ENCODE assay signal across 18 cellular contexts in the genomic region with DNA sequence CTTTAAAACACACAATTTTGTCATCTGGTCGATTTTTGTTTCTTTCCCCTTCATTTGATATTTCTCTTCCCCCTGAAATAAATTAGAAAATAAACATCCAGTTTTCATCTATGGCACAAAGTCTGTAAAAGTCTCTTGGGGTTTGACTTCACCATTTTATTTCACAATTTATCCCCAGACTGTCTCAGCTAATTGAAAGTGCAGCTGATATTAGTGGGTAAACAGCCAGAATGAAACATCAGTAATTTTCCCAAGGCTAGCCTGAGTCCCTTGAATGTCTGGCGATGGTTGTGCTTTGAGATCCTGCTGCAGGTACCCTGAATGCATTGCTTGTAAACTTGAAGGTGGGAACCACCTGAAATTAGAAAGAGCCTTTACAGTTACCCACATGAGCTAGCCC.
A peak's percentile ranks its signal among the peaks of the same experiment; 100 is the strongest.
DNase-seq lines count a peak whose midpoint lies in the region; ATAC-seq, FAIRE-seq and TF ChIP-seq lines count a peak whose summit lies in the region.
"Had no signal": no experiment of that assay in that cellular context is flagged by ENCODE, and none has a peak within 500 bp of the region (broad histone marks: within the 10 kb centered on the region; RNA-seq: fewer than 3 reads in every experiment).

No MANE protein-coding gene starts in this region.

- H3K27me3 Mint-ChIP-seq in type B pancreatic cell = peaks cover 3% of the 10 kb centered on the region

- H3K9me3 Mint-ChIP-seq in type B pancreatic cell = no peaks in the 10 kb centered on the region
- H3K9me3 Mint-ChIP-seq: CD8-positive, alpha-beta T cell had no signal

- H3K27me3 ChIP-seq in left ventricle myocardium inferior (ENCODE audit: low read depth) (no peaks in the 10 kb centered on the region), endocrine pancreas (ENCODE audit: control insufficient read depth, insufficient read depth, low read length) (no peaks in the 10 kb centered on the region)
- H3K27me3 ChIP-seq: BLaER1 treated with 17β-estradiol and CSF1 and Interleukin-3, amounts not matched to agents 10 nM and 100 nM had no signal

- peak overlapping the region; percentile 46 for H3K4me3 Mint-ChIP-seq in type B pancreatic cell
- H3K4me3 Mint-ChIP-seq: B cell; CD8-positive, alpha-beta T cell; H9 had no signal

- ATAC-seq in Right ventricle myocardium superior (ENCODE audit: poor library complexity) (peak; percentile 62), HG03342 (IDR thresholded peaks at IDR 0.05; ENCODE audit: unreplicated experiment) (no peak)
- ATAC-seq: CD8-positive, alpha-beta T cell; GM12878 had no signal

- intact Hi-C loops in Right ventricle myocardium superior (cut with DNase I) = no loop called here
- intact Hi-C loops in left ventricle myocardium inferior (cut with micrococcal nuclease) = no loop called here

- H3K27ac Mint-ChIP-seq in type B pancreatic cell = no peak overlapping the region
- H3K27ac Mint-ChIP-seq: B cell; CD8-positive, alpha-beta T cell had no signal

- DNase-seq in Right ventricle myocardium superior (no peak), left ventricle myocardium inferior (no peak), type B pancreatic cell (ENCODE audit: extremely low spot score, unreplicated experiment) (no peak), NCI-H2029 (lab: John Stamatoyannopoulos, UW) (no peak)
- DNase-seq: Calu3; CD8-positive, alpha-beta T cell; DMS53; DND-41; EL; H9 had no signal

- H3K4me3 ChIP-seq in left ventricle myocardium inferior (no peak overlapping the region), endocrine pancreas (ENCODE audit: control insufficient read depth, insufficient read depth, low read length) (peak overlapping the region; percentile 55)
- H3K4me3 ChIP-seq: BLaER1 treated with 17β-estradiol and CSF1 and Interleukin-3, amounts not matched to agents 10 nM and 100 nM; GM12878 had no signal

- peaks cover 41% of the 10 kb centered on the region for H3K4me1 Mint-ChIP-seq in type B pancreatic cell (ENCODE audit: unreplicated experiment)
- H3K4me1 Mint-ChIP-seq: B cell had no signal

- H3K9ac ChIP-seq in endocrine pancreas (ENCODE audit: control insufficient read depth, insufficient read depth, low read length) = no peak overlapping the region
- H3K9ac ChIP-seq: BLaER1 treated with 17β-estradiol and CSF1 and Interleukin-3, amounts not matched to agents 10 nM and 100 nM had no signal

- TF ChIP-seq CTCF in left ventricle myocardium inferior (IDR thresholded peaks at IDR 0.05; ENCODE audit: borderline replicate concordance) (no peak), type B pancreatic cell (conservative IDR thresholded peaks at IDR 0.05) (no peak)

- no peaks in the 10 kb centered on the region for H3K36me3 ChIP-seq in left ventricle myocardium inferior
- H3K36me3 ChIP-seq in endocrine pancreas (ENCODE audit: control insufficient read depth, insufficient read depth, low read length) = no peaks in the 10 kb centered on the region
- H3K36me3 ChIP-seq: BLaER1 treated with 17β-estradiol and CSF1 and Interleukin-3, amounts not matched to agents 10 nM and 100 nM had no signal

- H3K4me1 ChIP-seq in left ventricle myocardium inferior (no peaks in the 10 kb centered on the region), endocrine pancreas (ENCODE audit: control insufficient read depth, insufficient read depth, low read length) (peaks cover 32% of the 10 kb centered on the region)
- H3K4me1 ChIP-seq: BLaER1 treated with 17β-estradiol and CSF1 and Interleukin-3, amounts not matched to agents 10 nM and 100 nM had no signal

- no peaks in the 10 kb centered on the region for H3K36me3 Mint-ChIP-seq in type B pancreatic cell
- H3K36me3 Mint-ChIP-seq: CD8-positive, alpha-beta T cell had no signal

- H3K9me3 ChIP-seq in left ventricle myocardium inferior (replicated peaks) (peaks cover 8% of the 10 kb centered on the region), endocrine pancreas (ENCODE audit: control insufficient read depth, low read length) (no peaks in the 10 kb centered on the region)

- H3K27ac ChIP-seq in left ventricle myocardium inferior (replicated peaks) = no peak overlapping the region
- H3K27ac ChIP-seq: BLaER1 treated with 17β-estradiol and CSF1 and Interleukin-3, amounts not matched to agents 10 nM and 100 nM; HL-60 had no signal

- peak; percentile 81 for FAIRE-seq in islet of Langerhans (lab: Jason Lieb, UNC)
- FAIRE-seq: GM12878, H1 had no signal
